Comparison of ENCODE assay signal across 8 cellular contexts in the genomic region with DNA sequence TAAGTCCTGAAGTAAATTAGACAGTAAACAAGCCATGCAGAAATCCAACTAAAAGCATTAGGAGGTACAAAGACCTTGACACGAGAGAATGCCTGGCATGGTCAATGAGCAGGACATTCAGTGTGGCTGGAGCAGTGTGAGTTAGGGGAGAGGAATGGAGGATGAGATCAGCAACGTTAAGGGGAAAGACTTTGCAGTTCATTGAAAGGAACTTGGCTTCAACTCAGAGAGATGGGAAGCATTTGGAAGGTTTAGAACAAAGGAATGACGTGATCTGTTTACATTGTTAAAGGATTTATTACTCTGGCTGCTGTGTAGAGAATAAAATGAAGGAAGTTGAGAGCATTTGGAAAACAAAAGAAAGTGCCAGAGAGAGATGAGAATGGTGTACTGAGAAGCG.
DNase-seq lines count a peak whose midpoint lies in the region; ATAC-seq, FAIRE-seq and TF ChIP-seq lines count a peak whose summit lies in the region.

No MANE protein-coding gene starts in this region.

- no peak for FAIRE-seq in GM12891 (lab: Jason Lieb, UNC)

- H3K36me3 Mint-ChIP-seq in endodermal cell (ENCODE audit: low read depth) (no peaks in the 10 kb centered on the region), neural crest cell (ENCODE audit: low read depth) (no peaks in the 10 kb centered on the region)

- H3K9ac ChIP-seq in endodermal cell (ENCODE audit: extremely low read depth, low read length, poor library complexity, severe bottlenecking): peak overlapping the region; percentile 81

- H3K27ac ChIP-seq in endodermal cell (ENCODE audit: low read depth, low read length): peak overlapping the region; percentile 59

- H3K4me3 Mint-ChIP-seq in endodermal cell (peak overlapping the region; percentile 15), neural crest cell (no peak overlapping the region)

- H3K4me1 ChIP-seq in endodermal cell (ENCODE audit: control insufficient read depth, insufficient read depth, low read length): no peaks in the 10 kb centered on the region

- ATAC-seq in HG02970 (IDR thresholded peaks at IDR 0.05; ENCODE audit: low FRiP score, unreplicated experiment) (no peak), HG03159 (IDR thresholded peaks at IDR 0.05; ENCODE audit: unreplicated experiment) (no peak)

- H3K4me3 ChIP-seq in endodermal cell (ENCODE audit: low read length): peak overlapping the region; percentile 62

- H3K9me3 Mint-ChIP-seq in endodermal cell (no peaks in the 10 kb centered on the region), neural crest cell (peaks cover 3% of the 10 kb centered on the region)

- H3K27me3 ChIP-seq in endodermal cell (ENCODE audit: control insufficient read depth, insufficient read depth, low read length, poor library complexity, severe bottlenecking): no peaks in the 10 kb centered on the region

- H3K27me3 Mint-ChIP-seq in endodermal cell (ENCODE audit: insufficient read depth): no peaks in the 10 kb centered on the region
- no peaks in the 10 kb centered on the region for H3K27me3 Mint-ChIP-seq in neural crest cell (ENCODE audit: low read depth)

- intact Hi-C loops in posterior vena cava (cut with DNase I): no loop called here

- H3K36me3 ChIP-seq in endodermal cell (ENCODE audit: control insufficient read depth, insufficient read depth, low read length): no peaks in the 10 kb centered on the region

- WGBS in endodermal cell (ENCODE audit: insufficient coverage in 1 of 2, insufficient read length in 1 of 2), 2 experiments: 10 to 20% methylated on average over 4 of the region's 4 CpGs

- DNase-seq in EL: peak; percentile 77
- peak; percentile 44 for DNase-seq in NCI-H2196 treated with DMSO at 0.1 percent for 48 hours (lab: John Stamatoyannopoulos, UW; ENCODE audit: unreplicated experiment)
- peak; percentile 66 for DNase-seq in endodermal cell
- DNase-seq in neural crest cell (ENCODE audit: low read depth, low spot score): no peak
- DNase-seq in GM12891 (ENCODE audit: insufficient read length, low spot score): no peak
- DNase-seq in posterior vena cava (ENCODE audit: low spot score): no peak

- TF ChIP-seq POLR2A in GM12891 (IDR thresholded peaks at IDR 0.05; ENCODE audit: low read depth, low read length): no peak

- no peaks in the 10 kb centered on the region for H3K9me3 ChIP-seq in endodermal cell (ENCODE audit: control insufficient read depth, low read length)

- H3K4me1 Mint-ChIP-seq in endodermal cell (peaks cover 22% of the 10 kb centered on the region), neural crest cell (peaks cover 7% of the 10 kb centered on the region)

- TF ChIP-seq CTCF in endodermal cell (conservative IDR thresholded peaks at IDR 0.05) (no peak), neural crest cell (conservative IDR thresholded peaks at IDR 0.05) (no peak)

- H3K27ac Mint-ChIP-seq in endodermal cell (peak overlapping the region; percentile 94), neural crest cell (ENCODE audit: unreplicated experiment) (peak overlapping the region; percentile 74)

TF ChIP-seq in GM12891, 5 proteins besides CTCF, POLR2A, EP300 and RAD21:
- TF ChIP-seq PAX5 (IDR thresholded peaks at IDR 0.05; ENCODE audit: insufficient read depth, low read length, severe bottlenecking) (no peak), POU2F2 (IDR thresholded peaks at IDR 0.05; ENCODE audit: low read depth, low read length) (no peak), TAF1 (IDR thresholded peaks at IDR 0.05; ENCODE audit: low read depth, low read length) (no peak), POLR2AphosphoS5 (IDR thresholded peaks at IDR 0.05; ENCODE audit: low read depth, low read length) (no peak), SPI1 (IDR thresholded peaks at IDR 0.05; ENCODE audit: low read depth, low read length) (no peak)

Comparison
In these comparisons a context has a peak if more than half of its experiments do, and no peak if none do; other contexts are left out.
1. DNase-seq: peak in EL (single experiment), NCI-H2196 treated with DMSO at 0.1 percent for 48 hours (single experiment) and endodermal cell (single experiment); none in neural crest cell (single experiment), GM12891 (single experiment) and posterior vena cava (single experiment).